In the genomic region with DNA sequence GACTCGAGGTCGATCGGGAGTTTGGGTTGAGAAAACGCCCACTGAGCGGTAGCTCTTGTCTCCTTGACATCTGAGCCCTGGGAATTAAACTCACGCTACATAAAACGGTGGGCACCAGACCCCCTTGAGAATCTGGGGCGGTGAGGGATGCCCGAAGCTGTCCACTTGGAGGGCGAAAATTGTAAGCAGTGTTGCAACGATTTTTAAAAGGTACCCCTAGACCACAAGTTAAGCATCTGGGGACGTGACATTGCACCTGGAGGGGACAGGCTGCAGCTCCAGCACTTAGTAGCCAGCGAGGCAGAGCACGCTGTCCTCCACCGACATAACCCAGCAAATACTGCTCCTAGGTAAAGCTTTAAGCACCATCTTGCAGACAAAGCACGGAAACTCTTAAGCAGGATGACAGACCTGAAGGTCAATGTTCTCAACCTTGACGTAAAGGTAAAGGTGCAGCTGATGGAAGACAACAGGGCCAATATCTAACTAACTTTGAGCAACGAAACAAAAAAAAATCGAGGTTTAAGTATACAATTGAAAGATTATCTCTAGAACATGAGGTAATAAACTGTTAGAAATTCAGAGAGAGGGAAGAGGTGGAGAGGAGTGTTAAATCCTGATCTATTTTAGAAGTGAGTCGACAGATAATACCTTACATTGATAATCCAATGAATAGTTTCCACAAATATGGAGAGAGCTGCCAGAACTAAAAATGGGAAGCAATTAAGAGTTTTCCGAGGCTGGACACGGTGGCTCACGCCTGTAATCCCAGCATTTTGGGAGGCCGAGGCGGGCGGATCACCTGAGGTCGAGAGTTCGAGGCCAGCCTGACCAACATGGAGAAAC, we compare ENCODE assay signal across 8 cellular contexts. TPM values are rescaled to one million over a fixed set of nuclear protein-coding genes. Genes with fewer than 3 reads are reported as not detected.
A peak's percentile ranks its signal among the peaks of the same experiment; 100 is the strongest.
DNase-seq lines count a peak whose midpoint lies in the region; FAIRE-seq and TF ChIP-seq lines count a peak whose summit lies in the region.

No MANE protein-coding gene starts in this region.

- 34% methylated on average over 26 of the region's 28 CpGs for WGBS in HUES64
- 41% methylated on average over 28 of the region's 28 CpGs for WGBS in liver

- peaks cover 12% of the 10 kb centered on the region for H3K4me1 Mint-ChIP-seq in astrocyte (ENCODE audit: low read depth, unreplicated experiment)
- peaks cover 31% of the 10 kb centered on the region for H3K4me1 Mint-ChIP-seq in type B pancreatic cell (ENCODE audit: unreplicated experiment)

- peak overlapping the region; percentile 67 for H3K27ac Mint-ChIP-seq in astrocyte (ENCODE audit: unreplicated experiment)
- H3K27ac Mint-ChIP-seq in type B pancreatic cell, result peak overlapping the region; percentile 92

- no peak for TF ChIP-seq RAD21 in liver (IDR thresholded peaks at IDR 0.05)

- H3K4me3 Mint-ChIP-seq in astrocyte (ENCODE audit: unreplicated experiment) (peak overlapping the region; percentile 92), type B pancreatic cell (peak overlapping the region; percentile 98)

- H3K9ac ChIP-seq in HUES64 (ENCODE audit: low read depth, low read length), result peak overlapping the region; percentile 45; the same call in 1 of the 2 replicates
- H3K9ac ChIP-seq in astrocyte (ENCODE audit: low read length), result peak overlapping the region; percentile 91
- peak overlapping the region; percentile 48 to 72 for H3K9ac ChIP-seq in liver (ENCODE audit: low read depth in 1 of 2, low read length in 2 of 2)

- DNase-seq in AG04449 (ENCODE audit: low read depth, low spot score) (no peak), astrocyte (ENCODE audit: low read depth) (no peak), type B pancreatic cell (ENCODE audit: extremely low spot score, unreplicated experiment) (no peak), MV-4-11 (lab: John Stamatoyannopoulos, UW) (no peak), T1000 (lab: John Stamatoyannopoulos, UW) (no peak)
- no peak for DNase-seq in stimulated activated CD4-positive, alpha-beta T cell treated with anti-CD3 and anti-CD28 coated beads, Interleukin-12 subunit alpha, Interleukin-12 subunit beta, amount 100 ng/mL, for 4 hours

- no peak for TF ChIP-seq CTCF in AG04449 (IDR thresholded peaks at IDR 0.05; ENCODE audit: insufficient read depth, low read length, missing control alignments)
- no peak for TF ChIP-seq CTCF in astrocyte (IDR thresholded peaks at IDR 0.05; ENCODE audit: insufficient read depth, low read depth, low read length)
- TF ChIP-seq CTCF in liver (IDR thresholded peaks at IDR 0.05; ENCODE audit: low read depth, low read length, missing input control), result no peak
- no peak for TF ChIP-seq CTCF in type B pancreatic cell (conservative IDR thresholded peaks at IDR 0.05)

- POLR2A ChIA-PET in AG04449 (lab: Yijun Ruan, JAX), result interaction anchor here (1.0 to 1.9 kb wide), 3 partner anchors 12 to 22 kb away, joined by 4 to 9 read pairs (median 6); no protein-coding TSS in a partner anchor

- H4K20me1 ChIP-seq in astrocyte (ENCODE audit: insufficient read depth, low read length), result peaks cover 35% of the 10 kb centered on the region

- H3K4me2 ChIP-seq in astrocyte (ENCODE audit: low read length), result peak overlapping the region; percentile 95

- H3K9me3 Mint-ChIP-seq in astrocyte (ENCODE audit: unreplicated experiment) (no peaks in the 10 kb centered on the region), type B pancreatic cell (no peaks in the 10 kb centered on the region)

- H3K36me3 ChIP-seq in HUES64 (ENCODE audit: insufficient read depth, low read length) (peaks cover 12% of the 10 kb centered on the region; the same call in 1 of the 2 replicates), astrocyte (ENCODE audit: insufficient read depth, low read length) (peaks cover 7% of the 10 kb centered on the region), liver (ENCODE audit: control insufficient read depth in 4 of 4, insufficient read depth in 3 of 4, low read depth in 1 of 4, low read length in 3 of 4) (no peaks in the 10 kb centered on the region)

- peak overlapping the region; percentile 52; the same call in 1 of the 2 replicates for H3K27ac ChIP-seq in HUES64 (ENCODE audit: low read depth, low read length)
- peak overlapping the region; percentile 25 for H3K27ac ChIP-seq in astrocyte (ENCODE audit: low read depth, low read length)
- peak overlapping the region; percentile 1 to 56 for H3K27ac ChIP-seq in liver (ENCODE audit: low read depth in 1 of 2, low read length in 2 of 2)

- H3K9me3 ChIP-seq in HUES64 (ENCODE audit: insufficient read depth, low read depth, low read length), result no peaks in the 10 kb centered on the region
- H3K9me3 ChIP-seq in astrocyte (ENCODE audit: insufficient read depth, low read depth, low read length), result no peaks in the 10 kb centered on the region
- H3K9me3 ChIP-seq in liver (ENCODE audit: control insufficient read depth in 4 of 4, low read length in 3 of 4), result no peaks in the 10 kb centered on the region

- H2AFZ ChIP-seq in astrocyte (ENCODE audit: low read depth, low read length), result peak overlapping the region; percentile 94

- H3K36me3 Mint-ChIP-seq in astrocyte (ENCODE audit: low read depth, unreplicated experiment), result peaks cover 4% of the 10 kb centered on the region
- peaks cover 12% of the 10 kb centered on the region for H3K36me3 Mint-ChIP-seq in type B pancreatic cell

- H3K27me3 Mint-ChIP-seq in astrocyte (ENCODE audit: low read depth, unreplicated experiment), result no peaks in the 10 kb centered on the region
- peaks cover 5% of the 10 kb centered on the region for H3K27me3 Mint-ChIP-seq in type B pancreatic cell

- H3K4me3 ChIP-seq in AG04449 (ENCODE audit: low read depth, low read length) (peak overlapping the region; percentile 81), HUES64 (ENCODE audit: low read length) (peak overlapping the region; percentile 87), astrocyte (ENCODE audit: insufficient read depth, low read depth, low read length) (peak overlapping the region; percentile 78), liver (ENCODE audit: low read depth in 1 of 3, low read length in 3 of 3) (peak overlapping the region; percentile 70 to 96 (median 79))

- peaks cover 25% of the 10 kb centered on the region for H3K27me3 ChIP-seq in HUES64 (ENCODE audit: insufficient read depth, low read length)
- H3K27me3 ChIP-seq in astrocyte (ENCODE audit: insufficient read depth, low read length), result no peaks in the 10 kb centered on the region
- no peaks in the 10 kb centered on the region for H3K27me3 ChIP-seq in liver (ENCODE audit: control insufficient read depth in 4 of 4, insufficient read depth in 4 of 4, low read length in 3 of 4)

- peaks cover 41% of the 10 kb centered on the region for H3K79me2 ChIP-seq in astrocyte (ENCODE audit: insufficient read depth, low read length)

- peaks cover 17% of the 10 kb centered on the region for H3K4me1 ChIP-seq in HUES64 (ENCODE audit: insufficient read depth, low read length)
- peaks cover 11% of the 10 kb centered on the region for H3K4me1 ChIP-seq in astrocyte (ENCODE audit: insufficient read depth, low read length)
- peaks cover 3 to 32% (median 16%) of the 10 kb centered on the region in 4 donors for H3K4me1 ChIP-seq in liver (ENCODE audit: control insufficient read depth in 4 of 4, insufficient read depth in 4 of 4, low read length in 3 of 4)

- CTCF ChIA-PET in AG04449 (lab: Yijun Ruan, JAX), result interaction anchor here (0.8 kb wide), 1 partner anchor 12 kb away, joined by 3 read pairs; no protein-coding TSS in a partner anchor

- FAIRE-seq in astrocyte (lab: Jason Lieb, UNC), result no peak

TF ChIP-seq in liver, 16 proteins besides CTCF, POLR2A, EP300 and RAD21:
- TF ChIP-seq EGR1 (IDR thresholded peaks at IDR 0.05; ENCODE audit: low read depth in 2 of 2), result no peak
- no peak for TF ChIP-seq HNF4G (IDR thresholded peaks at IDR 0.05)
- no peak for TF ChIP-seq GABPA (IDR thresholded peaks at IDR 0.05 in 1 of 2, conservative IDR thresholded peaks at IDR 0.05 in 1 of 2)
- TF ChIP-seq YY1 (IDR thresholded peaks at IDR 0.05), result no peak
- TF ChIP-seq FOXA2 (IDR thresholded peaks at IDR 0.05), result no peak
- no peak for TF ChIP-seq SP1 (IDR thresholded peaks at IDR 0.05)
- TF ChIP-seq HNF4A (conservative IDR thresholded peaks at IDR 0.05), result no peak
- TF ChIP-seq, protein P1, sequence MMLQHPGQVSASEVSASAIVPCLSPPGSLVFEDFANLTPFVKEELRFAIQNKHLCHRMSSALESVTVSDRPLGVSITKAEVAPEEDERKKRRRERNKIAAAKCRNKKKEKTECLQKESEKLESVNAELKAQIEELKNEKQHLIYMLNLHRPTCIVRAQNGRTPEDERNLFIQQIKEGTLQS (IDR thresholded peaks at IDR 0.05), result no peak
- no peak for TF ChIP-seq JUND (IDR thresholded peaks at IDR 0.05)
- no peak for TF ChIP-seq TAF1 (conservative IDR thresholded peaks at IDR 0.05)
- TF ChIP-seq, protein P2, sequence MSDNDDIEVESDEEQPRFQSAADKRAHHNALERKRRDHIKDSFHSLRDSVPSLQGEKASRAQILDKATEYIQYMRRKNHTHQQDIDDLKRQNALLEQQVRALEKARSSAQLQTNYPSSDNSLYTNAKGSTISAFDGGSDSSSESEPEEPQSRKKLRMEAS (IDR thresholded peaks at IDR 0.05), result no peak
- TF ChIP-seq, protein P3, sequence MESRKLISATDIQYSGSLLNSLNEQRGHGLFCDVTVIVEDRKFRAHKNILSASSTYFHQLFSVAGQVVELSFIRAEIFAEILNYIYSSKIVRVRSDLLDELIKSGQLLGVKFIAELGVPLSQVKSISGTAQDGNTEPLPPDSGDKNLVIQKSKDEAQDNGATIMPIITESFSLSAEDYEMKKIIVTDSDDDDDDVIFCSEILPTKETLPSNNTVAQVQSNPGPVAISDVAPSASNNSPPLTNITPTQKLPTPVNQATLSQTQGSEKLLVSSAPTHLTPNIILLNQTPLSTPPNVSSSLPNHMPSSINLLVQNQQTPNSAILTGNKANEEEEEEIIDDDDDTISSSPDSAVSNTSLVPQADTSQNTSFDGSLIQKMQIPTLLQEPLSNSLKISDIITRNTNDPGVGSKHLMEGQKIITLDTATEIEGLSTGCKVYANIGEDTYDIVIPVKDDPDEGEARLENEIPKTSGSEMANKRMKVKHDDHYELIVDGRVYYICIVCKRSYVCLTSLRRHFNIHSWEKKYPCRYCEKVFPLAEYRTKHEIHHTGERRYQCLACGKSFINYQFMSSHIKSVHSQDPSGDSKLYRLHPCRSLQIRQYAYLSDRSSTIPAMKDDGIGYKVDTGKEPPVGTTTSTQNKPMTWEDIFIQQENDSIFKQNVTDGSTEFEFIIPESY (IDR thresholded peaks at IDR 0.05), result no peak
- TF ChIP-seq FOXA1 (IDR thresholded peaks at IDR 0.05), result no peak
- TF ChIP-seq NR2F2 (IDR thresholded peaks at IDR 0.05), result no peak

RNA-seq across cellular contexts. Expression of a gene that starts 0.9 kb away (rescaled TPM):
- 19.4 TPM for polyA plus RNA-seq in HUES64 (2013, experiment 1 of 2)
- polyA plus RNA-seq in HUES64 (2013, experiment 2 of 2), result 19.0 TPM
- total RNA-seq in astrocyte (56.5 and 57.6 TPM in 2 replicates), liver (10 to 100 TPM; 11.5 to 12.1 TPM), type B pancreatic cell (ENCODE audit: low replicate concordance) (17.9 and 18.9 TPM in 2 replicates)
- polyA plus RNA-seq in liver, result 1 to 10 TPM; 2.9 to 7.9 TPM
